In the genomic region with DNA sequence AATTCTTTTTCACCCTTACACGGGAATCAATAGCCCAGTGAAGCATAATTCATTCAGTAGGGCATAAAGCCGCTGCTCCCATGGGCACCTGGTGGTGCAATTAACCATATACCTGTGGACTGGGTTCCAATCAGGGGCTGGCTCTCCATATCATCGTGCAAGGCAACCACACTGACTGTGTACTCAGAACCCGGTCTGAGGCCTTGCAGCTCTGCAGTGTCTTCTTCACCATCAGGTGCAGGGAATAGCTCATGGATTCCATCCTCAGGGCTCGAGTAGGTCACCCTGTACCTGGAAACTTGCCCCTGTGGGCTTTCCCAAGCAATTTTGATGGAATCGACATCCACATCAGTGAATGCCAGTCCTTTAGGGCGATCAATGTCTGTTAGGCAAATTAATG, we compare ENCODE assay signal across 12 cellular contexts. TPM values are rescaled to one million over a fixed set of nuclear protein-coding genes. Genes with fewer than 3 reads are reported as not detected.
DNase-seq lines count a peak whose midpoint lies in the region; ATAC-seq and TF ChIP-seq lines count a peak whose summit lies in the region.
"Had no signal": no experiment of that assay in that cellular context is flagged by ENCODE, and none has a peak within 500 bp of the region (broad histone marks: within the 10 kb centered on the region; RNA-seq: fewer than 3 reads in every experiment).

No MANE protein-coding gene starts in this region.

- H3K4me1 ChIP-seq in GM23248 (ENCODE audit: insufficient read depth): 0 out of 2 replicates have a peak, but pooled peaks cover 4% of the 10 kb centered on the region
- H3K4me1 ChIP-seq in smooth muscle cell (ENCODE audit: low read depth): no peaks in the 10 kb centered on the region
- H3K4me1 ChIP-seq in neural progenitor cell: no peaks in the 10 kb centered on the region
- no peaks in the 10 kb centered on the region for H3K4me1 ChIP-seq in colonic mucosa

- H3K4me2 ChIP-seq in GM23248 (ENCODE audit: unreplicated experiment) (no peak overlapping the region), smooth muscle cell (no peak overlapping the region), neural progenitor cell (no peak overlapping the region)

- peak; percentile 13 for ATAC-seq in left lobe of liver
- ATAC-seq: CD8-positive, alpha-beta T cell; GM12878; HCT116 had no signal

- peaks cover 91% of the 10 kb centered on the region for H3K36me3 ChIP-seq in GM23248 (ENCODE audit: low read depth)
- peaks cover 81% of the 10 kb centered on the region for H3K36me3 ChIP-seq in smooth muscle cell (ENCODE audit: low read depth)
- no peaks in the 10 kb centered on the region for H3K36me3 ChIP-seq in neural progenitor cell
- H3K36me3 ChIP-seq in colonic mucosa: peaks cover 6% of the 10 kb centered on the region

- intact Hi-C loops in colonic mucosa (cut with DNase I): no loop called here

- H3K36me3 Mint-ChIP-seq in neural crest cell (ENCODE audit: low read depth) (peaks cover 27% of the 10 kb centered on the region), neural progenitor cell (peaks cover 35% of the 10 kb centered on the region)
- H3K36me3 Mint-ChIP-seq: CD14-positive monocyte had no signal

- no peak overlapping the region for H3K4me3 ChIP-seq in GM23248
- H3K4me3 ChIP-seq in smooth muscle cell: no peak overlapping the region
- no peak overlapping the region for H3K4me3 ChIP-seq in neural progenitor cell
- no peak overlapping the region for H3K4me3 ChIP-seq in colonic mucosa
- H3K4me3 ChIP-seq: GM12878 had no signal

- H3F3A ChIP-seq in GM23248 (ENCODE audit: insufficient read depth): peaks cover 99% of the 10 kb centered on the region
- peaks cover 88% of the 10 kb centered on the region for H3F3A ChIP-seq in smooth muscle cell (ENCODE audit: low read depth)
- no peaks in the 10 kb centered on the region for H3F3A ChIP-seq in neural progenitor cell (ENCODE audit: low read depth)

- no peaks in the 10 kb centered on the region for H3K27me3 ChIP-seq in GM23248 (replicated peaks; ENCODE audit: insufficient read depth)
- no peaks in the 10 kb centered on the region for H3K27me3 ChIP-seq in smooth muscle cell (ENCODE audit: low read depth)
- no peaks in the 10 kb centered on the region for H3K27me3 ChIP-seq in neural progenitor cell
- H3K27me3 ChIP-seq in colonic mucosa: no peaks in the 10 kb centered on the region

- H3K79me2 ChIP-seq in GM23248 (ENCODE audit: insufficient read depth): 0 out of 2 replicates have a peak, but pooled peaks cover 5% of the 10 kb centered on the region
- H3K79me2 ChIP-seq in smooth muscle cell (ENCODE audit: low read depth): peaks cover 25% of the 10 kb centered on the region
- no peaks in the 10 kb centered on the region for H3K79me2 ChIP-seq in neural progenitor cell (ENCODE audit: low read depth)

- WGBS in GM23248 (ENCODE audit: low coverage in 1 of 2, low lambda C conversion rate in 2 of 2, missing lambda C conversion rate in 2 of 2), 2 experiments: 92 to 96% methylated on average over 7 of the region's 7 CpGs
- 98% methylated on average over 7 of the region's 7 CpGs for WGBS in smooth muscle cell (ENCODE audit: low lambda C conversion rate)

- H3K9ac ChIP-seq in GM23248: peak overlapping the region; percentile 46
- H3K9ac ChIP-seq in smooth muscle cell (ENCODE audit: low read depth): no peak overlapping the region
- H3K9ac ChIP-seq in neural progenitor cell: no peak overlapping the region
- no peak overlapping the region for H3K9ac ChIP-seq in colonic mucosa (ENCODE audit: low read depth in 2 of 2, low read length in 2 of 2)

- peaks cover 7% of the 10 kb centered on the region; the same call in 1 of the 2 replicates for H4K20me1 ChIP-seq in GM23248 (ENCODE audit: insufficient read depth)
- H4K20me1 ChIP-seq in smooth muscle cell (ENCODE audit: low read depth): peaks cover 100% of the 10 kb centered on the region
- no peaks in the 10 kb centered on the region for H4K20me1 ChIP-seq in neural progenitor cell (ENCODE audit: low read depth)

- no peak overlapping the region for H2AFZ ChIP-seq in GM23248
- no peak overlapping the region for H2AFZ ChIP-seq in smooth muscle cell (ENCODE audit: low read depth)
- H2AFZ ChIP-seq in neural progenitor cell (replicated peaks): no peak overlapping the region

- no peaks in the 10 kb centered on the region for H3K9me3 ChIP-seq in GM23248 (ENCODE audit: low read depth)
- H3K9me3 ChIP-seq in smooth muscle cell (replicated peaks; ENCODE audit: low read depth): no peaks in the 10 kb centered on the region
- H3K9me3 ChIP-seq in neural progenitor cell (ENCODE audit: low read depth): no peaks in the 10 kb centered on the region
- H3K9me3 ChIP-seq in colonic mucosa: no peaks in the 10 kb centered on the region

- H3K27ac ChIP-seq in GM23248: peak overlapping the region; percentile 70
- peak overlapping the region; percentile 84 for H3K27ac ChIP-seq in smooth muscle cell (ENCODE audit: low read depth)
- H3K27ac ChIP-seq in neural progenitor cell: no peak overlapping the region
- H3K27ac ChIP-seq in colonic mucosa: no peak overlapping the region

- no peaks in the 10 kb centered on the region for H3K9me3 Mint-ChIP-seq in neural crest cell
- no peaks in the 10 kb centered on the region for H3K9me3 Mint-ChIP-seq in neural progenitor cell
- H3K9me3 Mint-ChIP-seq: CD8-positive, alpha-beta T cell had no signal

- no peaks in the 10 kb centered on the region for H3K9me2 ChIP-seq in GM23248 (ENCODE audit: insufficient read depth)

- in situ Hi-C loops in GM23248 (cut with MboI): no loop called here

- no peak for DNase-seq in GM23248
- DNase-seq in left lobe of liver (ENCODE audit: low spot score): no peak
- no peak for DNase-seq in neural crest cell (ENCODE audit: low read depth, low spot score)
- no peak for DNase-seq in smooth muscle cell (lab: John Stamatoyannopoulos, UW; ENCODE audit: unreplicated experiment)
- DNase-seq in NCI-H526 (lab: John Stamatoyannopoulos, UW): no peak
- no peak for DNase-seq in neural progenitor cell (ENCODE audit: low spot score)
- no peak for DNase-seq in colonic mucosa
- DNase-seq: CD8-positive, alpha-beta T cell had no signal

- H3K4me3 Mint-ChIP-seq in neural crest cell: no peak overlapping the region
- H3K4me3 Mint-ChIP-seq in neural progenitor cell: no peak overlapping the region
- H3K4me3 Mint-ChIP-seq: CD14-positive monocyte; CD8-positive, alpha-beta T cell; IgD-negative memory B cell had no signal

- no peaks in the 10 kb centered on the region for H3K27me3 Mint-ChIP-seq in neural crest cell (ENCODE audit: low read depth)
- peaks cover 2% of the 10 kb centered on the region for H3K27me3 Mint-ChIP-seq in neural progenitor cell (ENCODE audit: insufficient read depth, low read depth)
- H3K27me3 Mint-ChIP-seq: IgD-negative memory B cell had no signal

- no peak for TF ChIP-seq CTCF in neural crest cell (conservative IDR thresholded peaks at IDR 0.05)
- no peak for TF ChIP-seq CTCF in smooth muscle cell (IDR thresholded peaks at IDR 0.05; ENCODE audit: borderline replicate concordance, insufficient read depth, poor library complexity, severe bottlenecking)
- TF ChIP-seq CTCF in neural progenitor cell (IDR thresholded peaks at IDR 0.05): no peak
- no peak for TF ChIP-seq CTCF in colonic mucosa (IDR thresholded peaks at IDR 0.05)

- H3K27ac Mint-ChIP-seq in neural crest cell (ENCODE audit: unreplicated experiment) (peak overlapping the region; percentile 67), neural progenitor cell (no peak overlapping the region)
- H3K27ac Mint-ChIP-seq: CD14-positive monocyte; CD8-positive, alpha-beta T cell; IgD-negative memory B cell had no signal

- H3K4me1 Mint-ChIP-seq in neural crest cell (no peaks in the 10 kb centered on the region), neural progenitor cell (no peaks in the 10 kb centered on the region)
- H3K4me1 Mint-ChIP-seq: CD14-positive monocyte, IgD-negative memory B cell had no signal

RNA-seq across cellular contexts. Expression of a gene that starts 55.2 kb away (rescaled TPM):
- total RNA-seq in GM23248 (2014; rRNA removed; shearing (Covaris generic)): 33,406 and 36,331 TPM in 2 replicates
- polyA plus RNA-seq in GM23248 (2016; fragmentation: Nextera tagmentation; extraction: Ambion mirVana) (19,771 and 20,647 TPM in 2 replicates), smooth muscle cell (8,934 and 10,917 TPM in 2 replicates)
- total RNA-seq in left lobe of liver (1,295 TPM), neural crest cell (89.6 and 103 TPM in 2 replicates), smooth muscle cell (21,173 and 21,295 TPM in 2 replicates), neural progenitor cell (ENCODE audit: low replicate concordance) (52.0 and 77.6 TPM in 2 replicates), colonic mucosa (100 to 1,000 TPM; 115 to 315 TPM)
- total RNA-seq: CD8-positive, alpha-beta T cell had no signal

Comparison
In these comparisons a context has a peak if more than half of its experiments do, and no peak if none do; other contexts are left out.
1. H3K27ac ChIP-seq: peak in GM23248 (single experiment) and smooth muscle cell (single experiment); none in neural progenitor cell (single experiment) and colonic mucosa (single experiment).
2. RNA of a gene that starts 55.2 kb away (total RNA-seq): 33,406 to 36,331 TPM in GM23248 and 21,173 to 21,295 TPM in smooth muscle cell; 1,295 TPM in left lobe of liver (single experiment), 115 to 315 TPM in colonic mucosa, 89.6 to 103 TPM in neural crest cell and 52.0 to 77.6 TPM in neural progenitor cell; every median in the first group is over 10 times any median in the second.